In the genomic region with DNA sequence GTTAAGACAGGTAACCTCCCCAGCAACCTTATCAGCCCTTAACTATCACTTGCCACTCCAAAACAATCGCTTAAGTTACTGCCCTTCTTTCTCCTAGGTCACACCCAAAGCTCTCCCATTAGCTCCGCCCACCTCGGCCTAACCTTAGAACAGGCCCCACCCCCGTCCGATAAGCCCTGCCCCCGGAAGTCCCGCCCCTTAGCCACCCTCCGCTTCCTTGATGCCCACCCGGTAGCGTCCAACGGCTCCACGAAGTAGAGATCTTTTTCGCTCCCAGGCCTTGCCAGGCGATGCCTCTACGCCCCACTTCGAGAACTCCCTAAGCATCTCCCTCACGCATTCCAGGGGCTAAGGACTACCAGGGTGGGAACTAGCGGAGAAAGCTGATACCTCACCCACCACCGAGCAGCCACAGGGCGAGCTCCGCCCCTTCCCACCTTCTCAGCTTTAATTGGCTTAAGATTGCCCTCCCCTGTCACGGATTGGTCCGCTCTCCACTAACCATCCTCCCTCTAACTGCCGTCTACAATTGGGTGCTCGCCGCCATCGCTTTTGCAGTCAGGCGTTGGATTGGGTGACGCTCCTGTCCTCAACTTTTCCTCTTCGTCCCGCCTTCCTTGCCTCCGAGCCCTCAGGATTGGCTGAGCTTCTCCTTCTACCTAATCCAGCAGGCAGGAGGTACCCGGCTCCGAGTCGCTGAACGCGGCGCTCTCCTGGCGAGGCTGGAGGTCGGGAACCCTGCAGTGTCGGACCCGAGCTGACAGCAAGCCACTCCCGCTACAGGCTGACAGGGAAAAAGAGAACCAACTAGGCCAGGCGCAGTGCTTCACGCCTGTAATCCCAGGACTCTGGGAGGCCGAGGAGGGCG, we compare ENCODE assay signal across 8 cellular contexts. TPM values are rescaled to one million over a fixed set of nuclear protein-coding genes. Genes with fewer than 3 reads are reported as not detected.
DNase-seq lines count a peak whose midpoint lies in the region; ATAC-seq and TF ChIP-seq lines count a peak whose summit lies in the region.

A gene (minus strand): TSS at position 425 of the 868 bp plus-strand sequence. CDS start 496 bp downstream, outside the sequence.

- H3K27ac ChIP-seq in liver (ENCODE audit: low read depth in 1 of 2, low read length in 2 of 2): peak within 1 kb of the TSS; percentile 86 to 94

- H3K9ac ChIP-seq in liver (ENCODE audit: low read depth in 1 of 2, low read length in 2 of 2): peak within 1 kb of the TSS; percentile 20 to 64

- H3K36me3 ChIP-seq in liver (ENCODE audit: control insufficient read depth in 4 of 4, insufficient read depth in 3 of 4, low read depth in 1 of 4, low read length in 3 of 4): peaks cover 2 to 8% (median 4%) of the 10 kb centered on the region in 4 donors

- under 1% methylated on average over 47 of the region's 47 CpGs for WGBS in liver

- H3K4me1 ChIP-seq in liver (ENCODE audit: control insufficient read depth in 4 of 4, insufficient read depth in 4 of 4, low read length in 3 of 4): peaks cover 4 to 12% (median 9%) of the 10 kb centered on the region in 4 donors

- H3K9me3 ChIP-seq in liver (ENCODE audit: control insufficient read depth in 4 of 4, low read length in 3 of 4): no peaks in the 10 kb centered on the region

- ATAC-seq in GM19372 (IDR thresholded peaks at IDR 0.05; ENCODE audit: low read depth, unreplicated experiment) (peak; percentile 97), HG03558 (IDR thresholded peaks at IDR 0.05; ENCODE audit: extremely low read depth, unreplicated experiment) (peak; percentile 90)

- H3K27me3 ChIP-seq in liver (ENCODE audit: control insufficient read depth in 4 of 4, insufficient read depth in 4 of 4, low read length in 3 of 4): no peaks in the 10 kb centered on the region

- peak within 1 kb of the TSS; percentile 72 to 93 (median 82) for H3K4me3 ChIP-seq in liver (ENCODE audit: low read depth in 1 of 3, low read length in 3 of 3)

- peak in 1 of 2 donors; percentile 28 for TF ChIP-seq RAD21 in liver (IDR thresholded peaks at IDR 0.05)

- DNase-seq in C1 segment of cervical spinal cord (lab: John Stamatoyannopoulos, UW): peak; percentile 92 to 100 (median 98)
- DNase-seq in NCI-H748 treated with DMSO at 0.1 percent for 48 hours (lab: John Stamatoyannopoulos, UW): peak; percentile 99
- peak; percentile 96 to 97 for DNase-seq in activated CD4-positive, alpha-beta T cell treated with anti-CD3 and anti-CD28 coated beads, Interleukin-2, amount 50 U/mL, for 24 hours (ENCODE audit: low read depth in 1 of 2, low spot score in 1 of 2)
- DNase-seq in dermis microvascular lymphatic vessel endothelial cell (ENCODE audit: low read depth in 2 of 2): peak; percentile 99 to 100
- DNase-seq in stimulated activated CD4-positive, alpha-beta T cell treated with anti-CD3 and anti-CD28 coated beads, Interleukin-4, amount 100 ng/mL, for 24 hours: peak; percentile 97

- TF ChIP-seq CTCF in liver (IDR thresholded peaks at IDR 0.05; ENCODE audit: low read depth, low read length, missing input control): peak; percentile 12

TF ChIP-seq in liver, 16 proteins besides CTCF, POLR2A, EP300 and RAD21:
- TF ChIP-seq, protein P1, sequence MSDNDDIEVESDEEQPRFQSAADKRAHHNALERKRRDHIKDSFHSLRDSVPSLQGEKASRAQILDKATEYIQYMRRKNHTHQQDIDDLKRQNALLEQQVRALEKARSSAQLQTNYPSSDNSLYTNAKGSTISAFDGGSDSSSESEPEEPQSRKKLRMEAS (IDR thresholded peaks at IDR 0.05): peak; percentile 43
- TF ChIP-seq YY1 (IDR thresholded peaks at IDR 0.05) (peak; percentile 88), NR2F2 (IDR thresholded peaks at IDR 0.05) (peak; percentile 43), EGR1 (IDR thresholded peaks at IDR 0.05; ENCODE audit: low read depth in 2 of 2) (no peak), FOXA1 (IDR thresholded peaks at IDR 0.05) (no peak), TAF1 (conservative IDR thresholded peaks at IDR 0.05) (peak; percentile 63), GABPA (IDR thresholded peaks at IDR 0.05 in 1 of 2, conservative IDR thresholded peaks at IDR 0.05 in 1 of 2) (peak; percentile 88 to 94), JUND (IDR thresholded peaks at IDR 0.05) (no peak), RXRA (IDR thresholded peaks at IDR 0.05) (peak in 1 of 2 donors; percentile 13), SP1 (IDR thresholded peaks at IDR 0.05) (peak; percentile 99)
- TF ChIP-seq, protein P2, sequence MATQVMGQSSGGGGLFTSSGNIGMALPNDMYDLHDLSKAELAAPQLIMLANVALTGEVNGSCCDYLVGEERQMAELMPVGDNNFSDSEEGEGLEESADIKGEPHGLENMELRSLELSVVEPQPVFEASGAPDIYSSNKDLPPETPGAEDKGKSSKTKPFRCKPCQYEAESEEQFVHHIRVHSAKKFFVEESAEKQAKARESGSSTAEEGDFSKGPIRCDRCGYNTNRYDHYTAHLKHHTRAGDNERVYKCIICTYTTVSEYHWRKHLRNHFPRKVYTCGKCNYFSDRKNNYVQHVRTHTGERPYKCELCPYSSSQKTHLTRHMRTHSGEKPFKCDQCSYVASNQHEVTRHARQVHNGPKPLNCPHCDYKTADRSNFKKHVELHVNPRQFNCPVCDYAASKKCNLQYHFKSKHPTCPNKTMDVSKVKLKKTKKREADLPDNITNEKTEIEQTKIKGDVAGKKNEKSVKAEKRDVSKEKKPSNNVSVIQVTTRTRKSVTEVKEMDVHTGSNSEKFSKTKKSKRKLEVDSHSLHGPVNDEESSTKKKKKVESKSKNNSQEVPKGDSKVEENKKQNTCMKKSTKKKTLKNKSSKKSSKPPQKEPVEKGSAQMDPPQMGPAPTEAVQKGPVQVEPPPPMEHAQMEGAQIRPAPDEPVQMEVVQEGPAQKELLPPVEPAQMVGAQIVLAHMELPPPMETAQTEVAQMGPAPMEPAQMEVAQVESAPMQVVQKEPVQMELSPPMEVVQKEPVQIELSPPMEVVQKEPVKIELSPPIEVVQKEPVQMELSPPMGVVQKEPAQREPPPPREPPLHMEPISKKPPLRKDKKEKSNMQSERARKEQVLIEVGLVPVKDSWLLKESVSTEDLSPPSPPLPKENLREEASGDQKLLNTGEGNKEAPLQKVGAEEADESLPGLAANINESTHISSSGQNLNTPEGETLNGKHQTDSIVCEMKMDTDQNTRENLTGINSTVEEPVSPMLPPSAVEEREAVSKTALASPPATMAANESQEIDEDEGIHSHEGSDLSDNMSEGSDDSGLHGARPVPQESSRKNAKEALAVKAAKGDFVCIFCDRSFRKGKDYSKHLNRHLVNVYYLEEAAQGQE (IDR thresholded peaks at IDR 0.05): peak; percentile 32
- TF ChIP-seq, protein P3, sequence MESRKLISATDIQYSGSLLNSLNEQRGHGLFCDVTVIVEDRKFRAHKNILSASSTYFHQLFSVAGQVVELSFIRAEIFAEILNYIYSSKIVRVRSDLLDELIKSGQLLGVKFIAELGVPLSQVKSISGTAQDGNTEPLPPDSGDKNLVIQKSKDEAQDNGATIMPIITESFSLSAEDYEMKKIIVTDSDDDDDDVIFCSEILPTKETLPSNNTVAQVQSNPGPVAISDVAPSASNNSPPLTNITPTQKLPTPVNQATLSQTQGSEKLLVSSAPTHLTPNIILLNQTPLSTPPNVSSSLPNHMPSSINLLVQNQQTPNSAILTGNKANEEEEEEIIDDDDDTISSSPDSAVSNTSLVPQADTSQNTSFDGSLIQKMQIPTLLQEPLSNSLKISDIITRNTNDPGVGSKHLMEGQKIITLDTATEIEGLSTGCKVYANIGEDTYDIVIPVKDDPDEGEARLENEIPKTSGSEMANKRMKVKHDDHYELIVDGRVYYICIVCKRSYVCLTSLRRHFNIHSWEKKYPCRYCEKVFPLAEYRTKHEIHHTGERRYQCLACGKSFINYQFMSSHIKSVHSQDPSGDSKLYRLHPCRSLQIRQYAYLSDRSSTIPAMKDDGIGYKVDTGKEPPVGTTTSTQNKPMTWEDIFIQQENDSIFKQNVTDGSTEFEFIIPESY (IDR thresholded peaks at IDR 0.05): no peak
- TF ChIP-seq, protein P4, sequence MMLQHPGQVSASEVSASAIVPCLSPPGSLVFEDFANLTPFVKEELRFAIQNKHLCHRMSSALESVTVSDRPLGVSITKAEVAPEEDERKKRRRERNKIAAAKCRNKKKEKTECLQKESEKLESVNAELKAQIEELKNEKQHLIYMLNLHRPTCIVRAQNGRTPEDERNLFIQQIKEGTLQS (IDR thresholded peaks at IDR 0.05): no peak

RNA-seq across cellular contexts. Expression of the gene that starts here (rescaled TPM):
- total RNA-seq in dermis microvascular lymphatic vessel endothelial cell (9.0 and 11.6 TPM in 2 replicates), liver (1 to 10 TPM; 5.9 to 6.4 TPM)
- polyA plus RNA-seq in liver: 1 to 10 TPM; 1.5 to 2.6 TPM

Comparison
In these comparisons a context has a peak if more than half of its experiments do, and no peak if none do; other contexts are left out.
1. Peak in every context shown above with its lines: DNase-seq, ATAC-seq, H3K4me3 ChIP-seq and H3K27ac ChIP-seq.